ENCODE assay signal across 1 cellular context in genomic region chr1:6579374-6580118, GRCh38.
TF ChIP-seq lines count a peak whose summit lies in the region.

Gene ZBTB48, plus strand, starts transcription at chr1:6579994. Its CDS starts 616 bp downstream, at chr1:6580610.

TF ChIP-seq in HepG2, 621 proteins besides CTCF, POLR2A, EP300 and RAD21 (continued from another document and continues in another):
- TF ChIP-seq, protein P1, sequence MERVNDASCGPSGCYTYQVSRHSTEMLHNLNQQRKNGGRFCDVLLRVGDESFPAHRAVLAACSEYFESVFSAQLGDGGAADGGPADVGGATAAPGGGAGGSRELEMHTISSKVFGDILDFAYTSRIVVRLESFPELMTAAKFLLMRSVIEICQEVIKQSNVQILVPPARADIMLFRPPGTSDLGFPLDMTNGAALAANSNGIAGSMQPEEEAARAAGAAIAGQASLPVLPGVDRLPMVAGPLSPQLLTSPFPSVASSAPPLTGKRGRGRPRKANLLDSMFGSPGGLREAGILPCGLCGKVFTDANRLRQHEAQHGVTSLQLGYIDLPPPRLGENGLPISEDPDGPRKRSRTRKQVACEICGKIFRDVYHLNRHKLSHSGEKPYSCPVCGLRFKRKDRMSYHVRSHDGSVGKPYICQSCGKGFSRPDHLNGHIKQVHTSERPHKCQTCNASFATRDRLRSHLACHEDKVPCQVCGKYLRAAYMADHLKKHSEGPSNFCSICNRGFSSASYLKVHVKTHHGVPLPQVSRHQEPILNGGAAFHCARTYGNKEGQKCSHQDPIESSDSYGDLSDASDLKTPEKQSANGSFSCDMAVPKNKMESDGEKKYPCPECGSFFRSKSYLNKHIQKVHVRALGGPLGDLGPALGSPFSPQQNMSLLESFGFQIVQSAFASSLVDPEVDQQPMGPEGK (CRISPR knock-in tag; IDR thresholded peaks at IDR 0.05): no peak; the same call in 1 of the 2 replicates
- TF ChIP-seq NFATC3 (CRISPR knock-in tag; IDR thresholded peaks at IDR 0.05): no peak
- no peak for TF ChIP-seq ATF7 (IDR thresholded peaks at IDR 0.05)
- TF ChIP-seq ATF7 (CRISPR knock-in tag; IDR thresholded peaks at IDR 0.05): no peak
- TF ChIP-seq ZNF780A (CRISPR knock-in tag; IDR thresholded peaks at IDR 0.05): no peak
- no peak for TF ChIP-seq ZNF251 (CRISPR knock-in tag; IDR thresholded peaks at IDR 0.05)
- no peak for TF ChIP-seq ZNF672 (CRISPR knock-in tag; IDR thresholded peaks at IDR 0.05)
- TF ChIP-seq TGIF2 (CRISPR knock-in tag; IDR thresholded peaks at IDR 0.05): peak; percentile 41; the same call in 1 of the 2 replicates
- TF ChIP-seq STAT5B (CRISPR knock-in tag; IDR thresholded peaks at IDR 0.05): no peak
- no peak for TF ChIP-seq ZKSCAN5 (CRISPR knock-in tag; IDR thresholded peaks at IDR 0.05)
- TF ChIP-seq ZNF414 (CRISPR knock-in tag; IDR thresholded peaks at IDR 0.05): peak; percentile 73
- TF ChIP-seq MIER2 (CRISPR knock-in tag; IDR thresholded peaks at IDR 0.05): no peak
- TF ChIP-seq ZFYVE20 (CRISPR knock-in tag; IDR thresholded peaks at IDR 0.05; ENCODE audit: borderline replicate concordance, low read depth): no peak
- no peak for TF ChIP-seq NFAT5 (CRISPR knock-in tag; IDR thresholded peaks at IDR 0.05)
- TF ChIP-seq ONECUT2 (CRISPR knock-in tag; IDR thresholded peaks at IDR 0.05): no peak
- TF ChIP-seq, protein P2, sequence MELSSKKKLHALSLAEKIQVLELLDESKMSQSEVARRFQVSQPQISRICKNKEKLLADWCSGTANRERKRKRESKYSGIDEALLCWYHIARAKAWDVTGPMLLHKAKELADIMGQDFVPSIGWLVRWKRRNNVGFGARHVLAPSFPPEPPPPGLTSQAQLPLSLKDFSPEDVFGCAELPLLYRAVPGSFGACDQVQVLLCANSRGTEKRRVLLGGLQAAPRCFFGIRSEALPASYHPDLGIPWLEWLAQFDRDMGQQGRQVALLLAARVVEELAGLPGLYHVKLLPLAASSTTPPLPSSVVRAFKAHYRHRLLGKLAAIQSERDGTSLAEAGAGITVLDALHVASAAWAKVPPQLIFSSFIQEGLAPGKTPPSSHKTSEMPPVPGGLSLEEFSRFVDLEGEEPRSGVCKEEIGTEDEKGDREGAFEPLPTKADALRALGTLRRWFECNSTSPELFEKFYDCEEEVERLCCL (CRISPR knock-in tag; IDR thresholded peaks at IDR 0.05; ENCODE audit: borderline replicate concordance): no peak
- TF ChIP-seq, protein P3, sequence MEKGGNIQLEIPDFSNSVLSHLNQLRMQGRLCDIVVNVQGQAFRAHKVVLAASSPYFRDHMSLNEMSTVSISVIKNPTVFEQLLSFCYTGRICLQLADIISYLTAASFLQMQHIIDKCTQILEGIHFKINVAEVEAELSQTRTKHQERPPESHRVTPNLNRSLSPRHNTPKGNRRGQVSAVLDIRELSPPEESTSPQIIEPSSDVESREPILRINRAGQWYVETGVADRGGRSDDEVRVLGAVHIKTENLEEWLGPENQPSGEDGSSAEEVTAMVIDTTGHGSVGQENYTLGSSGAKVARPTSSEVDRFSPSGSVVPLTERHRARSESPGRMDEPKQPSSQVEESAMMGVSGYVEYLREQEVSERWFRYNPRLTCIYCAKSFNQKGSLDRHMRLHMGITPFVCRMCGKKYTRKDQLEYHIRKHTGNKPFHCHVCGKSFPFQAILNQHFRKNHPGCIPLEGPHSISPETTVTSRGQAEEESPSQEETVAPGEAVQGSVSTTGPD (CRISPR knock-in tag; IDR thresholded peaks at IDR 0.05): no peak
- no peak for TF ChIP-seq GTF2F1 (IDR thresholded peaks at IDR 0.05; ENCODE audit: low read length)
- peak; percentile 64; the same call in 1 of the 2 replicates for TF ChIP-seq HNF4G (IDR thresholded peaks at IDR 0.05; ENCODE audit: borderline replicate concordance, low read depth, low read length)
- TF ChIP-seq HNF4G (CRISPR knock-in tag; IDR thresholded peaks at IDR 0.05; ENCODE audit: borderline replicate concordance, low read depth): no peak
- TF ChIP-seq JUND (CRISPR knock-in tag; IDR thresholded peaks at IDR 0.05): no peak
- TF ChIP-seq ZNF766 (CRISPR knock-in tag; IDR thresholded peaks at IDR 0.05; ENCODE audit: borderline replicate concordance): no peak
- peak; percentile 37; the same call in 1 of the 2 replicates for TF ChIP-seq ZNF709 (CRISPR knock-in tag; IDR thresholded peaks at IDR 0.05)
- TF ChIP-seq ZNF20 (CRISPR knock-in tag; IDR thresholded peaks at IDR 0.05): no peak
- no peak for TF ChIP-seq ZNF24 (IDR thresholded peaks at IDR 0.05)
- TF ChIP-seq ZNF513 (CRISPR knock-in tag; conservative IDR thresholded peaks at IDR 0.05): no peak
- TF ChIP-seq HNRNPK (IDR thresholded peaks at IDR 0.05; ENCODE audit: low read depth, low read length, poor library complexity, severe bottlenecking): no peak
- TF ChIP-seq ZNF737 (CRISPR knock-in tag; IDR thresholded peaks at IDR 0.05; ENCODE audit: borderline replicate concordance): no peak
- TF ChIP-seq ZNF788 (CRISPR knock-in tag; IDR thresholded peaks at IDR 0.05; ENCODE audit: borderline replicate concordance): no peak; the same call in 1 of the 2 replicates
- TF ChIP-seq ZBTB20 (CRISPR knock-in tag; IDR thresholded peaks at IDR 0.05; ENCODE audit: borderline replicate concordance, low read depth): no peak
- TF ChIP-seq, protein P4, sequence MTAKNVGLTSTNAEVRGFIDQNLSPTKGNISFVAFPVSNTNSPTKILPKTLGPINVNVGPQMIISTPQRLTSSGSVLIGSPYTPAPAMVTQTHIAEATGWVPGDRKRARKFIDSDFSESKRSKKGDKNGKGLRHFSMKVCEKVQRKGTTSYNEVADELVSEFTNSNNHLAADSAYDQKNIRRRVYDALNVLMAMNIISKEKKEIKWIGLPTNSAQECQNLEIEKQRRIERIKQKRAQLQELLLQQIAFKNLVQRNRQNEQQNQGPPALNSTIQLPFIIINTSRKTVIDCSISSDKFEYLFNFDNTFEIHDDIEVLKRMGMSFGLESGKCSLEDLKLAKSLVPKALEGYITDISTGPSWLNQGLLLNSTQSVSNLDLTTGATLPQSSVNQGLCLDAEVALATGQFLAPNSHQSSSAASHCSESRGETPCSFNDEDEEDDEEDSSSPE (CRISPR knock-in tag; IDR thresholded peaks at IDR 0.05): no peak
- TF ChIP-seq YEATS4 (CRISPR knock-in tag; IDR thresholded peaks at IDR 0.05; ENCODE audit: borderline replicate concordance): peak; percentile 27
- TF ChIP-seq ZNF333 (CRISPR knock-in tag; IDR thresholded peaks at IDR 0.05; ENCODE audit: borderline replicate concordance): 0 out of 2 replicates have a peak, but pooled peaks have one; percentile 25
- no peak for TF ChIP-seq SP1 (IDR thresholded peaks at IDR 0.05)
- TF ChIP-seq SP1 (CRISPR knock-in tag; IDR thresholded peaks at IDR 0.05): peak; percentile 43
- peak; percentile 63; the same call in 1 of the 2 replicates for TF ChIP-seq MAZ (IDR thresholded peaks at IDR 0.05; ENCODE audit: borderline replicate concordance, low read depth, low read length)
- TF ChIP-seq MAZ (CRISPR knock-in tag; IDR thresholded peaks at IDR 0.05; ENCODE audit: low read depth): peak; percentile 65; the same call in 1 of the 2 replicates
- TF ChIP-seq ZNF616 (CRISPR knock-in tag; IDR thresholded peaks at IDR 0.05; ENCODE audit: low read depth): 0 out of 2 replicates have a peak, but pooled peaks have one; percentile 5
- no peak for TF ChIP-seq ZNF496 (CRISPR knock-in tag; IDR thresholded peaks at IDR 0.05; ENCODE audit: insufficient replicate concordance)
- TF ChIP-seq TSC22D2 (CRISPR knock-in tag; IDR thresholded peaks at IDR 0.05; ENCODE audit: borderline replicate concordance): no peak
- TF ChIP-seq ZBTB2 (CRISPR knock-in tag; IDR thresholded peaks at IDR 0.05; ENCODE audit: low read depth): no peak
- TF ChIP-seq ZFP82 (CRISPR knock-in tag; IDR thresholded peaks at IDR 0.05; ENCODE audit: borderline replicate concordance): peak; percentile 63; the same call in 1 of the 2 replicates
- no peak for TF ChIP-seq MBNL3 (CRISPR knock-in tag; conservative IDR thresholded peaks at IDR 0.05)
- no peak for TF ChIP-seq ZNF326 (CRISPR knock-in tag; IDR thresholded peaks at IDR 0.05; ENCODE audit: borderline replicate concordance)
- TF ChIP-seq ZSCAN20 (CRISPR knock-in tag; IDR thresholded peaks at IDR 0.05; ENCODE audit: borderline replicate concordance): no peak
- no peak for TF ChIP-seq ZNF691 (CRISPR knock-in tag; IDR thresholded peaks at IDR 0.05; ENCODE audit: borderline replicate concordance, low read depth)
- no peak for TF ChIP-seq HOXA5 (CRISPR knock-in tag; IDR thresholded peaks at IDR 0.05)
- TF ChIP-seq SUZ12 (IDR thresholded peaks at IDR 0.05; ENCODE audit: low read depth, low read length): no peak
- no peak for TF ChIP-seq ZNF770 (CRISPR knock-in tag; IDR thresholded peaks at IDR 0.05)
- TF ChIP-seq HCFC1 (IDR thresholded peaks at IDR 0.05; ENCODE audit: low read depth, low read length): peak; percentile 16; the same call in 1 of the 2 replicates
- no peak for TF ChIP-seq NFIC (IDR thresholded peaks at IDR 0.05; ENCODE audit: low read length)
